ENCODE assay signal across 8 cellular contexts in the genomic region with DNA sequence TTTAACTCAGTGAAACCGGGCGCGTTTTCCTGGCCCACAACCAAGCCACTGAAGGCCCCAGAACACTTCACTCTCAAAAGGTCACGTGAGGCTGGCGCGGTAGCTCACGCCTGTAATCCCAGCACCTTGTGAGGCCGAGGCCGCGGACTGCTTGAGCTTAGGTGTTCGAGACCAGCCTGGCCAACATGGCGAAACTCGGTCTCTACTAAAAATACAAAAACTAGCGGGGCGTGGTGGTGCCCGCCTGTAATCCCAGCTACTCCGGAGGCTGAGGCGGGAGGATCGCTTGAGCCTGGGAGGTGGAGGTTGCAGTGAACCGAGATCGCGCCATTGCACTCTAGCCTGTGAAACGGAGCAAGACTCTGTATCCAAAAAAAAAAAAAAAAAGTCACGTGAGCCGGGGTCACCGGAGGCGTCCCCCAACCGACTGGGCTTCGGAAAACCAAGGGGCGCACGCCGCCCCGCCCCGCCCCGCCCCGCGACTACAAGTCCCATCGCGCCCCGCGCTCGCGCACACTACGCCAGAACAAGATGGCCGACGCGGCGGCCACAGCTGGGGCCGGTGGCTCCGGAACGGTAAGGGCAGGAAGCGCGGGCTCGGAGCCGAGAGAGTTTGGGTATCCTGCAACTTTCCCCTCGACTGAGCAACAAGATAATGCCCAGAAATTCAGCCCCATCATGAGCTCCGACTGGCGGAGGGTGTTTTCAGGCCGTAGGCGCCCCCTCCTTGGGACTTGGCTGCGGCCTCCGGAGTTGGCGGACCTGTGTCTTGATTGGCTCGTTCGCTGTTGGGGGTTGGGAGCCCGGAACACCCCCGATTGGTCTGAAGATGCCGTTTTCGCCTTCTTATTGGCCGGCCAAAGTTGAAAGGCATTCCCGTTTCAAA. TPM values are rescaled to one million over a fixed set of nuclear protein-coding genes. Genes with fewer than 3 reads are reported as not detected.
DNase-seq lines count a peak whose midpoint lies in the region; ATAC-seq and TF ChIP-seq lines count a peak whose summit lies in the region.

A gene with protein sequence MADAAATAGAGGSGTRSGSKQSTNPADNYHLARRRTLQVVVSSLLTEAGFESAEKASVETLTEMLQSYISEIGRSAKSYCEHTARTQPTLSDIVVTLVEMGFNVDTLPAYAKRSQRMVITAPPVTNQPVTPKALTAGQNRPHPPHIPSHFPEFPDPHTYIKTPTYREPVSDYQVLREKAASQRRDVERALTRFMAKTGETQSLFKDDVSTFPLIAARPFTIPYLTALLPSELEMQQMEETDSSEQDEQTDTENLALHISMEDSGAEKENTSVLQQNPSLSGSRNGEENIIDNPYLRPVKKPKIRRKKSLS (plus strand): TSS at position 514 of the 886 bp plus-strand sequence. CDS start 18 bp downstream, at position 532.

- H3K27me3 ChIP-seq in kidney epithelial cell (ENCODE audit: control insufficient read depth, insufficient read depth, low read length): no peaks in the 10 kb centered on the region

- no peak for TF ChIP-seq CTCF in kidney epithelial cell (IDR thresholded peaks at IDR 0.05; ENCODE audit: insufficient read depth, low read length, poor library complexity, severe bottlenecking)

- peak; percentile 77 for ATAC-seq in HG03432 (IDR thresholded peaks at IDR 0.05; ENCODE audit: unreplicated experiment)

- H3K4me3 ChIP-seq in kidney epithelial cell (ENCODE audit: low read depth, low read length): peak within 1 kb of the TSS; percentile 81

- TF ChIP-seq POLR2A in GM19193 (IDR thresholded peaks at IDR 0.05; ENCODE audit: extremely low read depth, insufficient read depth, insufficient read length): peak; percentile 99

- no peaks in the 10 kb centered on the region for H3K36me3 ChIP-seq in kidney epithelial cell (ENCODE audit: control insufficient read depth, insufficient read depth, low read length)

- peak; percentile 95 to 96 for DNase-seq in AML-193 (lab: John Stamatoyannopoulos, UW)
- peak; percentile 88 for DNase-seq in NCI-H510A (lab: John Stamatoyannopoulos, UW)
- DNase-seq in activated CD4-positive, alpha-beta T cell treated with anti-CD3 and anti-CD28 coated beads for 1 hour: peak; percentile 79
- peak; percentile 93 for DNase-seq in cerebellum (ENCODE audit: low spot score)
- peak; percentile 76 for DNase-seq in kidney epithelial cell (ENCODE audit: low read depth)
- DNase-seq in stimulated activated CD4-positive, alpha-beta T cell treated with anti-CD3 and anti-CD28 coated beads, Interleukin-15, amount 100 ng/mL, for 48 hours (ENCODE audit: low read depth in 2 of 2): peak; percentile 82 to 86

RNA-seq across cellular contexts. Expression of the gene that starts here (rescaled TPM):
- 14.9 TPM for total RNA-seq in cerebellum
- 12.6 and 13.5 TPM in 2 replicates for total RNA-seq in kidney epithelial cell

Comparison
In these comparisons a context has a peak if more than half of its experiments do, and no peak if none do; other contexts are left out.
1. Peak in every context shown above with its lines: DNase-seq, ATAC-seq and H3K4me3 ChIP-seq.